ENCODE assay signal across 1 cellular context in genomic region chr16:87666919-87667318, GRCh38.
TF ChIP-seq lines count a peak whose summit lies in the region.

No MANE protein-coding gene starts in this region.

TF ChIP-seq in K562, 482 proteins besides CTCF, POLR2A, EP300 and RAD21 (continued from another document):
- TF ChIP-seq BCLAF1 (IDR thresholded peaks at IDR 0.05; ENCODE audit: borderline replicate concordance in 1 of 2, control insufficient read depth in 1 of 2, low read depth in 2 of 2, low read length in 1 of 2) (no peak), CUX1 (CRISPR knock-in tag; IDR thresholded peaks at IDR 0.05) (no peak), ATF4 (CRISPR knock-in tag; IDR thresholded peaks at IDR 0.05) (no peak)
